In genomic region chr9:18480649-18481048, GRCh38 we compare ENCODE assay signal across 23 cellular contexts.
DNase-seq lines count a peak whose midpoint lies in the region; ATAC-seq and TF ChIP-seq lines count a peak whose summit lies in the region.
"Had no signal": no experiment of that assay in that cellular context is flagged by ENCODE, and none has a peak within 500 bp of the region (broad histone marks: within the 10 kb centered on the region; RNA-seq: fewer than 3 reads in every experiment).

No MANE protein-coding gene starts in this region.

- H3K4me3 Mint-ChIP-seq in stimulated activated naive CD8-positive, alpha-beta T cell treated with anti-CD3 and anti-CD28 coated beads, Interleukin-15, Interleukin-2, amounts not matched to agents 100 ng/mL and 50 ng/mL, for 24 hours = no peak overlapping the region
- H3K4me3 Mint-ChIP-seq in activated T-cell treated with anti-CD3 and anti-CD28 coated beads, Interleukin-2, amount 50 U/mL, for 24 hours = no peak overlapping the region
- H3K4me3 Mint-ChIP-seq: activated naive CD4-positive, alpha-beta T cell treated with anti-CD3 and anti-CD28 coated beads, Interleukin-2, amount 10 ng/mL, durations not matched to agents 7 days and 5 days; nephron; stimulated activated naive CD8-positive, alpha-beta T cell treated with anti-CD3 and anti-CD28 coated beads, Interleukin-15, amount 100 ng/mL, for 72 hours had no signal

- no peaks in the 10 kb centered on the region for H3K36me3 Mint-ChIP-seq in stimulated activated naive CD8-positive, alpha-beta T cell treated with anti-CD3 and anti-CD28 coated beads, Interleukin-15, Interleukin-2, amounts not matched to agents 100 ng/mL and 50 ng/mL, for 24 hours (ENCODE audit: low read depth)
- no peaks in the 10 kb centered on the region for H3K36me3 Mint-ChIP-seq in activated T-cell treated with anti-CD3 and anti-CD28 coated beads, Interleukin-2, amount 50 U/mL, for 24 hours (ENCODE audit: low read depth)
- H3K36me3 Mint-ChIP-seq: activated naive CD4-positive, alpha-beta T cell treated with anti-CD3 and anti-CD28 coated beads, Interleukin-2, amount 10 ng/mL, durations not matched to agents 7 days and 5 days had no signal

- H3K27me3 Mint-ChIP-seq in stimulated activated naive CD8-positive, alpha-beta T cell treated with anti-CD3 and anti-CD28 coated beads, Interleukin-15, Interleukin-2, amounts not matched to agents 100 ng/mL and 50 ng/mL, for 24 hours = peaks cover 20% of the 10 kb centered on the region
- H3K27me3 Mint-ChIP-seq in activated T-cell treated with anti-CD3 and anti-CD28 coated beads, Interleukin-2, amount 50 U/mL, for 24 hours = peaks cover 20% of the 10 kb centered on the region
- H3K27me3 Mint-ChIP-seq: activated naive CD4-positive, alpha-beta T cell treated with anti-CD3 and anti-CD28 coated beads, Interleukin-2, amount 10 ng/mL, durations not matched to agents 7 days and 5 days had no signal

- peaks cover 3% of the 10 kb centered on the region for H3K9me3 Mint-ChIP-seq in stimulated activated naive CD8-positive, alpha-beta T cell treated with anti-CD3 and anti-CD28 coated beads, Interleukin-15, Interleukin-2, amounts not matched to agents 100 ng/mL and 50 ng/mL, for 24 hours
- H3K9me3 Mint-ChIP-seq in activated T-cell treated with anti-CD3 and anti-CD28 coated beads, Interleukin-2, amount 50 U/mL, for 24 hours = no peaks in the 10 kb centered on the region
- H3K9me3 Mint-ChIP-seq: activated naive CD4-positive, alpha-beta T cell treated with anti-CD3 and anti-CD28 coated beads, Interleukin-2, amount 10 ng/mL, durations not matched to agents 7 days and 5 days; nephron; stimulated activated naive CD8-positive, alpha-beta T cell treated with anti-CD3 and anti-CD28 coated beads, Interleukin-15, amount 100 ng/mL, for 72 hours had no signal

- no peaks in the 10 kb centered on the region for H3K4me1 Mint-ChIP-seq in stimulated activated naive CD8-positive, alpha-beta T cell treated with anti-CD3 and anti-CD28 coated beads, Interleukin-15, Interleukin-2, amounts not matched to agents 100 ng/mL and 50 ng/mL, for 24 hours (ENCODE audit: low read depth)
- no peaks in the 10 kb centered on the region for H3K4me1 Mint-ChIP-seq in activated T-cell treated with anti-CD3 and anti-CD28 coated beads, Interleukin-2, amount 50 U/mL, for 24 hours (ENCODE audit: low read depth)
- H3K4me1 Mint-ChIP-seq: activated naive CD4-positive, alpha-beta T cell treated with anti-CD3 and anti-CD28 coated beads, Interleukin-2, amount 10 ng/mL, durations not matched to agents 7 days and 5 days; stimulated activated naive CD8-positive, alpha-beta T cell treated with anti-CD3 and anti-CD28 coated beads, Interleukin-15, amount 100 ng/mL, for 72 hours had no signal

- ATAC-seq in stimulated activated naive CD8-positive, alpha-beta T cell treated with anti-CD3 and anti-CD28 coated beads, Interleukin-15, Interleukin-2, amounts not matched to agents 100 U/mL and 50 U/mL, for 24 hours = no peak
- peak; percentile 33 for ATAC-seq in SK-N-SH treated with all-trans-retinoic acid at 6 μM for 48 hours
- ATAC-seq in HG03442 (IDR thresholded peaks at IDR 0.05; ENCODE audit: unreplicated experiment) = no peak
- ATAC-seq: heart left ventricle; left lobe of liver; stimulated activated naive CD8-positive, alpha-beta T cell treated with anti-CD3 and anti-CD28 coated beads, Interleukin-15, amount 100 ng/mL, for 72 hours had no signal

- peak overlapping the region; percentile 14 for H3K27ac Mint-ChIP-seq in stimulated activated naive CD8-positive, alpha-beta T cell treated with anti-CD3 and anti-CD28 coated beads, Interleukin-15, Interleukin-2, amounts not matched to agents 100 ng/mL and 50 ng/mL, for 24 hours
- H3K27ac Mint-ChIP-seq in activated T-cell treated with anti-CD3 and anti-CD28 coated beads, Interleukin-2, amount 50 U/mL, for 24 hours = no peak overlapping the region
- H3K27ac Mint-ChIP-seq: activated naive CD4-positive, alpha-beta T cell treated with anti-CD3 and anti-CD28 coated beads, Interleukin-2, amount 10 ng/mL, durations not matched to agents 7 days and 5 days; stimulated activated naive CD8-positive, alpha-beta T cell treated with anti-CD3 and anti-CD28 coated beads, Interleukin-15, amount 100 ng/mL, for 72 hours had no signal

- DNase-seq in stimulated activated naive CD8-positive, alpha-beta T cell treated with anti-CD3 and anti-CD28 coated beads, Interleukin-15, Interleukin-2, amounts not matched to agents 100 U/mL and 50 U/mL, for 24 hours = no peak
- peak; percentile 75 for DNase-seq in fibroblast of the conjunctiva (ENCODE audit: low read depth)
- no peak for DNase-seq in activated T-cell treated with anti-CD3 and anti-CD28 coated beads, Interleukin-2, amount 50 U/mL, for 24 hours
- no peak for DNase-seq in NCI-H526 (lab: John Stamatoyannopoulos, UW)
- no peak for DNase-seq in activated T-cell treated with anti-CD3 and anti-CD28 coated beads for 4 hours
- DNase-seq: activated CD4-positive, CD25-positive, alpha-beta regulatory T cell treated with anti-CD3 and anti-CD28 coated beads, Interleukin-2, amount 50 U/mL, for 72 hours; activated naive CD4-positive, alpha-beta T cell treated with anti-CD3 and anti-CD28 coated beads, Interleukin-2, amount 10 ng/mL, durations not matched to agents 7 days and 5 days; activated T-cell treated with anti-CD3 and anti-CD28 coated beads, Interleukin-2, amount 50 U/mL, for 48 hours; aorta; effector CD8-positive, alpha-beta T cell; heart left ventricle; midbrain; NCI-H524; posterior cingulate gyrus; small intestine; stimulated activated CD4-positive, alpha-beta T cell treated with anti-CD3 and anti-CD28 coated beads, Interleukin-2, amount 100 ng/mL, for 48 hours; stimulated activated naive CD8-positive, alpha-beta T cell treated with anti-CD3 and anti-CD28 coated beads, Interleukin-15, amount 100 ng/mL, for 72 hours; upper lobe of left lung had no signal

TF ChIP-seq in SK-N-SH treated with all-trans-retinoic acid at 6 μM for 48 hours, 23 proteins besides CTCF, POLR2A, EP300 and RAD21:
- no peak for TF ChIP-seq RARB (CRISPR knock-in tag; IDR thresholded peaks at IDR 0.05)
